15 cellular contexts compared by ENCODE assay signal in genomic region chr22:20763630-20764029, GRCh38. TPM values are rescaled to one million over a fixed set of nuclear protein-coding genes. Genes with fewer than 3 reads are reported as not detected.
DNase-seq lines count a peak whose midpoint lies in the region; ATAC-seq and TF ChIP-seq lines count a peak whose summit lies in the region.
"Had no signal": no experiment of that assay in that cellular context is flagged by ENCODE, and none has a peak within 500 bp of the region (broad histone marks: within the 10 kb centered on the region; RNA-seq: fewer than 3 reads in every experiment).

No MANE protein-coding gene starts in this region.

- H3K4me1 Mint-ChIP-seq in stimulated activated effector memory CD8-positive, alpha-beta T cell treated with anti-CD3 and anti-CD28 coated beads, Interleukin-12 subunit alpha, Interleukin-12 subunit beta, amount 100 ng/mL, for 72 hours = peaks cover 5% of the 10 kb centered on the region
- H3K4me1 Mint-ChIP-seq: H9 had no signal

- peak overlapping the region; percentile 10 for H3K27ac Mint-ChIP-seq in stimulated activated effector memory CD8-positive, alpha-beta T cell treated with anti-CD3 and anti-CD28 coated beads, Interleukin-12 subunit alpha, Interleukin-12 subunit beta, amount 100 ng/mL, for 72 hours
- H3K27ac Mint-ChIP-seq: CD8-positive, alpha-beta T cell; H9 had no signal

- peak; percentile 27 for DNase-seq in choroid plexus epithelial cell (ENCODE audit: low read depth)
- DNase-seq in fibroblast of mammary gland (ENCODE audit: low read depth) = peak; percentile 60
- no peak for DNase-seq in omental fat pad (ENCODE audit: low spot score)
- no peak for DNase-seq in stimulated activated effector memory CD8-positive, alpha-beta T cell treated with anti-CD3 and anti-CD28 coated beads, Interleukin-12 subunit alpha, Interleukin-12 subunit beta, amount 100 ng/mL, for 72 hours (ENCODE audit: low spot score in 2 of 2)
- no peak for DNase-seq in NCI-H2171 treated with DMSO at 0.1 percent for 48 hours (lab: John Stamatoyannopoulos, UW)
- DNase-seq in hypothalamus (lab: John Stamatoyannopoulos, UW) = no peak
- DNase-seq in DMS 273 (lab: John Stamatoyannopoulos, UW; ENCODE audit: unreplicated experiment) = no peak
- DNase-seq: BE2C; CD8-positive, alpha-beta T cell; COR-L47; DND-41; GDM1; GOT3; H9 had no signal

- no peak overlapping the region for H3K4me3 Mint-ChIP-seq in stimulated activated effector memory CD8-positive, alpha-beta T cell treated with anti-CD3 and anti-CD28 coated beads, Interleukin-12 subunit alpha, Interleukin-12 subunit beta, amount 100 ng/mL, for 72 hours
- H3K4me3 Mint-ChIP-seq: CD8-positive, alpha-beta T cell; H9 had no signal

- H3K9me3 Mint-ChIP-seq in stimulated activated effector memory CD8-positive, alpha-beta T cell treated with anti-CD3 and anti-CD28 coated beads, Interleukin-12 subunit alpha, Interleukin-12 subunit beta, amount 100 ng/mL, for 72 hours = no peaks in the 10 kb centered on the region
- H3K9me3 Mint-ChIP-seq: CD8-positive, alpha-beta T cell; H9 had no signal

- ATAC-seq in omental fat pad (ENCODE audit: low FRiP score) = peak; percentile 15
- ATAC-seq in stimulated activated effector memory CD8-positive, alpha-beta T cell treated with anti-CD3 and anti-CD28 coated beads, Interleukin-12 subunit alpha, Interleukin-12 subunit beta, amount 100 ng/mL, for 72 hours = no peak
- ATAC-seq: A549; CD8-positive, alpha-beta T cell had no signal

- no peak overlapping the region for H3K4me3 ChIP-seq in choroid plexus epithelial cell (ENCODE audit: low read depth, low read length)
- no peak overlapping the region for H3K4me3 ChIP-seq in fibroblast of mammary gland (ENCODE audit: control insufficient read depth, low read depth, low read length)
- H3K4me3 ChIP-seq: A549 had no signal

- peaks cover 70% of the 10 kb centered on the region for H3K36me3 Mint-ChIP-seq in stimulated activated effector memory CD8-positive, alpha-beta T cell treated with anti-CD3 and anti-CD28 coated beads, Interleukin-12 subunit alpha, Interleukin-12 subunit beta, amount 100 ng/mL, for 72 hours

- no peak for TF ChIP-seq CTCF in choroid plexus epithelial cell (conservative IDR thresholded peaks at IDR 0.05; ENCODE audit: low read depth, low read length)
- TF ChIP-seq CTCF in fibroblast of mammary gland (conservative IDR thresholded peaks at IDR 0.05; ENCODE audit: control insufficient read depth, insufficient read depth, low read depth, low read length) = no peak
- no peak for TF ChIP-seq CTCF in omental fat pad (IDR thresholded peaks at IDR 0.05)

RNA-seq across cellular contexts. Expression of gene SERPIND1, which starts 10.3 kb away (rescaled TPM):
- total RNA-seq in omental fat pad = under 1 TPM in 2 of 4 donors, not detected in 2; 0.24 to 0.37 TPM
- total RNA-seq: CD8-positive, alpha-beta T cell; H9 had no signal

Comparison
In these comparisons a context has a peak if more than half of its experiments do, and no peak if none do; other contexts are left out.
1. DNase-seq: peak in choroid plexus epithelial cell (single experiment) and fibroblast of mammary gland (single experiment); none in omental fat pad (single experiment), stimulated activated effector memory CD8-positive, alpha-beta T cell treated with anti-CD3 and anti-CD28 coated beads, Interleukin-12 subunit alpha, Interleukin-12 subunit beta, amount 100 ng/mL, for 72 hours (0 of 2), NCI-H2171 treated with DMSO at 0.1 percent for 48 hours (single experiment), hypothalamus (0 of 51) and DMS 273 (single experiment).